1 cellular context compared by ENCODE assay signal in genomic region chr15:77546050-77546501, GRCh38.
TF ChIP-seq lines count a peak whose summit lies in the region.

No MANE protein-coding gene starts in this region.

TF ChIP-seq in IMR-90, 13 proteins besides CTCF, POLR2A, EP300 and RAD21:
- 0 out of 2 replicates have a peak, but pooled peaks have one; percentile 16 for TF ChIP-seq FOS (IDR thresholded peaks at IDR 0.05; ENCODE audit: low read depth, low read length)
- no peak for TF ChIP-seq MAFK (IDR thresholded peaks at IDR 0.05; ENCODE audit: low read depth, low read length)
- TF ChIP-seq BHLHE40 (IDR thresholded peaks at IDR 0.05; ENCODE audit: low read depth, low read length) = peak; percentile 29; the same call in 1 of the 2 replicates
- TF ChIP-seq USF2 (IDR thresholded peaks at IDR 0.05; ENCODE audit: low read depth, low read length) = peak; percentile 88
- TF ChIP-seq MXI1 (IDR thresholded peaks at IDR 0.05; ENCODE audit: borderline replicate concordance, low read depth, low read length) = peak; percentile 80
